ENCODE assay signal across 8 cellular contexts in the genomic region with DNA sequence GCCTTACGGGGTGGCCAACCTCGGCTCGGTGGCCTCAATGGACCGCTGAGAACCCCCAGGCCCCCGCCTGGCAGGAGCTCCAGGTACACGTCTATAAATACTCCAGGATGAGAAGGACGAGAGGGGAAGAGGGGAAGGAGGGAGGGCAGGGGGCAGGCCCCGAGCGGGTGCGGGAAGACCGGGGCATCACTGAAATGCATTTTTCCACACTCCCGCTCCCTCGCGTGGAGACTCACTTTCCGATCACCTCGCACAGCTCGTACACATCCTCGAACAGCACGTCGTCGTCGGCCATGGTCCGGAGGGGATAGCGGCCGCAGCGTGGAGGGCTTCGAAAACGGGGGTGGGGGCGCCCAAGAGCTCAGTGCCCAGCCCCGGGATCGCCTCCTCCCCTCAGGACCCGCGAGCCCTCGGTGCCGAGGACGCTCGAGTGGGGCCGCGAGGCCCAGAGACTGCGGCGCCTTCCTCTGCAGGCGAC. TPM values are rescaled to one million over a fixed set of nuclear protein-coding genes. Genes with fewer than 3 reads are reported as not detected.
A peak's percentile ranks its signal among the peaks of the same experiment; 100 is the strongest.
DNase-seq lines count a peak whose midpoint lies in the region; ATAC-seq and TF ChIP-seq lines count a peak whose summit lies in the region.

No MANE protein-coding gene starts in this region.

- no peaks in the 10 kb centered on the region for H3K36me3 ChIP-seq in lower lobe of right lung

- peaks cover 2% of the 10 kb centered on the region for H3K36me3 Mint-ChIP-seq in T-helper 1 cell treated with Interleukin-12 subunit alpha and Interleukin-12 subunit beta and Interleukin-4 antibody, amounts not matched to agents 30 μg/mL and 1 μg/mL, for 36 hours (ENCODE audit: low read depth)

- CTCF ChIA-PET in AG04449 (lab: Yijun Ruan, JAX), result no interaction called here

- peaks cover 24% of the 10 kb centered on the region for H3K4me1 Mint-ChIP-seq in T-helper 1 cell treated with Interleukin-12 subunit alpha and Interleukin-12 subunit beta and Interleukin-4 antibody, amounts not matched to agents 30 μg/mL and 1 μg/mL, for 36 hours (ENCODE audit: low read depth)
- peaks cover 19% of the 10 kb centered on the region for H3K4me1 Mint-ChIP-seq in stimulated activated naive CD8-positive, alpha-beta T cell treated with anti-CD3 and anti-CD28 coated beads, Interleukin-15, amount 100 ng/mL, for 72 hours

- H3K4me3 Mint-ChIP-seq in T-helper 1 cell treated with Interleukin-12 subunit alpha and Interleukin-12 subunit beta and Interleukin-4 antibody, amounts not matched to agents 30 μg/mL and 1 μg/mL, for 36 hours, result peak overlapping the region; percentile 93
- H3K4me3 Mint-ChIP-seq in stimulated activated naive CD8-positive, alpha-beta T cell treated with anti-CD3 and anti-CD28 coated beads, Interleukin-15, amount 100 ng/mL, for 72 hours, result peak overlapping the region; percentile 89 to 97

- intact Hi-C loops in lower lobe of right lung (cut with DNase I), result no loop called here

- peak overlapping the region; percentile 79 for H3K27ac ChIP-seq in lower lobe of right lung

- H3K27me3 Mint-ChIP-seq in T-helper 1 cell treated with Interleukin-12 subunit alpha and Interleukin-12 subunit beta and Interleukin-4 antibody, amounts not matched to agents 30 μg/mL and 1 μg/mL, for 36 hours (ENCODE audit: low read depth), result no peaks in the 10 kb centered on the region
- no peaks in the 10 kb centered on the region for H3K27me3 Mint-ChIP-seq in stimulated activated naive CD8-positive, alpha-beta T cell treated with anti-CD3 and anti-CD28 coated beads, Interleukin-15, amount 100 ng/mL, for 72 hours

- peaks cover 4% of the 10 kb centered on the region for H3K4me1 ChIP-seq in lower lobe of right lung

- POLR2A ChIA-PET in AG04449 (lab: Yijun Ruan, JAX), result no interaction called here

- H3K4me3 ChIP-seq in AG04449 (ENCODE audit: low read depth, low read length) (peak overlapping the region; percentile 69), lower lobe of right lung (peak overlapping the region; percentile 64)

- no peak for DNase-seq in AG04449 (ENCODE audit: low read depth, low spot score)
- DNase-seq in HK-2 (ENCODE audit: unreplicated experiment), result peak; percentile 37
- peak; percentile 37 for DNase-seq in dermis blood vessel endothelial cell
- peak; percentile 47 for DNase-seq in lower lobe of right lung
- DNase-seq in stimulated activated naive CD8-positive, alpha-beta T cell treated with anti-CD3 and anti-CD28 coated beads, Interleukin-15, amount 100 ng/mL, for 72 hours, result peak; percentile 21 to 27
- DNase-seq in dedifferentiated amniotic fluid mesenchymal stem cell (ENCODE audit: extremely low spot score), result no peak

- no peaks in the 10 kb centered on the region for H3K9me3 ChIP-seq in lower lobe of right lung

- peak; percentile 22 for TF ChIP-seq CTCF in AG04449 (IDR thresholded peaks at IDR 0.05; ENCODE audit: insufficient read depth, low read length, missing control alignments)
- TF ChIP-seq CTCF in lower lobe of right lung (IDR thresholded peaks at IDR 0.05), result no peak

- H3K9me3 Mint-ChIP-seq in T-helper 1 cell treated with Interleukin-12 subunit alpha and Interleukin-12 subunit beta and Interleukin-4 antibody, amounts not matched to agents 30 μg/mL and 1 μg/mL, for 36 hours, result no peaks in the 10 kb centered on the region
- H3K9me3 Mint-ChIP-seq in stimulated activated naive CD8-positive, alpha-beta T cell treated with anti-CD3 and anti-CD28 coated beads, Interleukin-15, amount 100 ng/mL, for 72 hours, result no peaks in the 10 kb centered on the region

- H3K27me3 ChIP-seq in lower lobe of right lung (ENCODE audit: low read depth), result no peaks in the 10 kb centered on the region

- ATAC-seq in GM19025 (IDR thresholded peaks at IDR 0.05; ENCODE audit: low read depth, unreplicated experiment) (peak; percentile 12), lower lobe of right lung (peak in 1 of 2 donors; percentile 1)
- ATAC-seq in stimulated activated naive CD8-positive, alpha-beta T cell treated with anti-CD3 and anti-CD28 coated beads, Interleukin-15, amount 100 ng/mL, for 72 hours, result peak; percentile 16

- peak overlapping the region; percentile 94 for H3K27ac Mint-ChIP-seq in T-helper 1 cell treated with Interleukin-12 subunit alpha and Interleukin-12 subunit beta and Interleukin-4 antibody, amounts not matched to agents 30 μg/mL and 1 μg/mL, for 36 hours
- H3K27ac Mint-ChIP-seq in stimulated activated naive CD8-positive, alpha-beta T cell treated with anti-CD3 and anti-CD28 coated beads, Interleukin-15, amount 100 ng/mL, for 72 hours, result peak overlapping the region; percentile 95 to 98

RNA-seq across cellular contexts. Expression of gene CASK, which starts 0.6 kb away (rescaled TPM):
- total RNA-seq in dermis blood vessel endothelial cell (32.3 and 51.1 TPM in 2 replicates), lower lobe of right lung (38.2 TPM)

Comparison
In these comparisons a context has a peak if more than half of its experiments do, and no peak if none do; other contexts are left out.
1. DNase-seq: peak in HK-2 (single experiment), dermis blood vessel endothelial cell (single experiment), lower lobe of right lung (single experiment) and stimulated activated naive CD8-positive, alpha-beta T cell treated with anti-CD3 and anti-CD28 coated beads, Interleukin-15, amount 100 ng/mL, for 72 hours (2 of 2); none in AG04449 (single experiment) and dedifferentiated amniotic fluid mesenchymal stem cell (single experiment).